In the genomic region with DNA sequence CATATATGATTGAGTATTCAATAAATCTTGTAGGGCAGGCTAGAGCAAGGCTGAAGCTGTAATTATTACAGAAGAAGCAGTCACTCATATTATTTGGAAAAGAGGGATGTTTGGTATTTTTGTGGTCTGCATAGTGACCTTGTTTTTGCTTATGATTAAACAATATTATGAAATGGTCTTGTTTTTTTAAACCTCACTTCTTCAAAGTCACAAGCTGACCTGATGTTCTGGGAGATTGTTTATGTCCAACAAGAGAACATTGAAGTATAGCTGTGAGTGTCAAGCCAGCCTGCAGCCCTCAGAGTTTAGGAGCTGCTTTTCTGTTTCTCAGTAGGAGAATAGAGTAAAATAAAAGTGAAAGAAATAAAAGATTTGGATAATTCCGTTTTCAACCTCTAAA, we compare ENCODE assay signal across 7 cellular contexts.
"Had no signal": no experiment of that assay in that cellular context is flagged by ENCODE, and none has a peak within 500 bp of the region (broad histone marks: within the 10 kb centered on the region; RNA-seq: fewer than 3 reads in every experiment).

No MANE protein-coding gene starts in this region.

- FAIRE-seq: HepG2 had no signal

- H3K36me3 Mint-ChIP-seq: IgD-negative memory B cell had no signal

- DNase-seq: GM23248, GOT3, H7, HFFc6 had no signal

- H3K4me1 Mint-ChIP-seq: IgD-negative memory B cell had no signal

- H3K27ac Mint-ChIP-seq: HFFc6, IgD-negative memory B cell had no signal

- H3K4me3 Mint-ChIP-seq: HFFc6, IgD-negative memory B cell had no signal

- ATAC-seq: HCT116, HepG2 had no signal

- H3K27me3 Mint-ChIP-seq: IgD-negative memory B cell had no signal
